1 cellular context compared by ENCODE assay signal in the genomic region with DNA sequence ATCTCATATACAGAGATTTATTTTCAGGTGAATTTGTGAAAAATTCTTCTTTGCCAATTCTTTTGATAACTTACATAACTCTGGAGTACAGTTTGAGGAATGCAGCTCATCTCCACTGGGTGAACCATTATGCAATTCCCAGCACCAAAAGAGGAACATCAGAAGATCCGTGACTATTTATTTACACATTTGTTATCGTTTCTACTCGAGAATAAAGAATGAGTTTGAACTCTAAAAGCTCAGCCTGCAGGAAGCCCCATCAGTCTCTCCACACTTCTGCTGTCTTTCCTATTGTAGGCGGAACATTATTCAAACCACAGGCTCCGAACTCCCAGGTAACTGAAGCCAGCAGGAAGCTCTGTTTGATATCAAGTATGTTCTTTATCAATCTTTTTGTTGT.
TF ChIP-seq lines count a peak whose summit lies in the region.

No MANE protein-coding gene starts in this region.

TF ChIP-seq in HepG2, 621 proteins besides CTCF, POLR2A, EP300 and RAD21 (continued from another document):
- TF ChIP-seq E2F2 (CRISPR knock-in tag; IDR thresholded peaks at IDR 0.05; ENCODE audit: borderline replicate concordance) (no peak), STAG1 (CRISPR knock-in tag; IDR thresholded peaks at IDR 0.05) (peak; percentile 30), KAT2B (IDR thresholded peaks at IDR 0.05; ENCODE audit: borderline replicate concordance, low read depth, low read length) (no peak), KDM4B (CRISPR knock-in tag; IDR thresholded peaks at IDR 0.05) (peak; percentile 41; the same call in 1 of the 2 replicates), NCOR1 (IDR thresholded peaks at IDR 0.05; ENCODE audit: borderline replicate concordance, low read length) (peak; percentile 59; the same call in 1 of the 2 replicates), ZBTB42 (CRISPR knock-in tag; IDR thresholded peaks at IDR 0.05) (no peak), ZNF776 (CRISPR knock-in tag; IDR thresholded peaks at IDR 0.05) (no peak), CREM (IDR thresholded peaks at IDR 0.05) (peak; percentile 71), CREM (CRISPR knock-in tag; IDR thresholded peaks at IDR 0.05) (no peak), ZNF746 (CRISPR knock-in tag; IDR thresholded peaks at IDR 0.05) (no peak), SOX6 (IDR thresholded peaks at IDR 0.05) (no peak), SOX6 (CRISPR knock-in tag; IDR thresholded peaks at IDR 0.05) (peak; percentile 78)
- TF ChIP-seq, protein P1, sequence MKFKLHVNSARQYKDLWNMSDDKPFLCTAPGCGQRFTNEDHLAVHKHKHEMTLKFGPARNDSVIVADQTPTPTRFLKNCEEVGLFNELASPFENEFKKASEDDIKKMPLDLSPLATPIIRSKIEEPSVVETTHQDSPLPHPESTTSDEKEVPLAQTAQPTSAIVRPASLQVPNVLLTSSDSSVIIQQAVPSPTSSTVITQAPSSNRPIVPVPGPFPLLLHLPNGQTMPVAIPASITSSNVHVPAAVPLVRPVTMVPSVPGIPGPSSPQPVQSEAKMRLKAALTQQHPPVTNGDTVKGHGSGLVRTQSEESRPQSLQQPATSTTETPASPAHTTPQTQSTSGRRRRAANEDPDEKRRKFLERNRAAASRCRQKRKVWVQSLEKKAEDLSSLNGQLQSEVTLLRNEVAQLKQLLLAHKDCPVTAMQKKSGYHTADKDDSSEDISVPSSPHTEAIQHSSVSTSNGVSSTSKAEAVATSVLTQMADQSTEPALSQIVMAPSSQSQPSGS (CRISPR knock-in tag; IDR thresholded peaks at IDR 0.05): peak; percentile 42; the same call in 1 of the 2 replicates
- TF ChIP-seq, protein P2, sequence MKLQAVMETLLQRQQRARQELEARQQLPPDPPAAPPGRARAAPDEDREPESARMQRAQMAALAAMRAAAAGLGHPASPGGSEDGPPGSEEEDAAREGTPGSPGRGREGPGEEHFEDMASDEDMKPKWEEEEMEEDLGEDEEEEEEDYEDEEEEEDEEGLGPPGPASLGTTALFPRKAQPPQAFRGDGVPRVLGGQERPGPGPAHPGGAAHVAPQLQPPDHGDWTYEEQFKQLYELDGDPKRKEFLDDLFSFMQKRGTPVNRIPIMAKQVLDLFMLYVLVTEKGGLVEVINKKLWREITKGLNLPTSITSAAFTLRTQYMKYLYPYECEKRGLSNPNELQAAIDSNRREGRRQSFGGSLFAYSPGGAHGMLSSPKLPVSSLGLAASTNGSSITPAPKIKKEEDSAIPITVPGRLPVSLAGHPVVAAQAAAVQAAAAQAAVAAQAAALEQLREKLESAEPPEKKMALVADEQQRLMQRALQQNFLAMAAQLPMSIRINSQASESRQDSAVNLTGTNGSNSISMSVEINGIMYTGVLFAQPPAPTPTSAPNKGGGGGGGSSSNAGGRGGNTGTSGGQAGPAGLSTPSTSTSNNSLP (IDR thresholded peaks at IDR 0.05; ENCODE audit: low read depth, low read length): peak; percentile 55; the same call in 1 of the 2 replicates
